Comparison of ENCODE assay signal across 1 cellular context in genomic region chr16:69339289-69340094, GRCh38.
TF ChIP-seq lines count a peak whose summit lies in the region.

Gene COG8, minus strand, starts transcription at chr16:69339564. Its CDS starts 12 bp downstream, at chr16:69339552.
Gene NIP7, plus strand, starts transcription at chr16:69339772. Its CDS starts 58 bp downstream, at chr16:69339830.

TF ChIP-seq in HepG2, 621 proteins besides CTCF, POLR2A, EP300 and RAD21 (continued from another document and continues in another):
- TF ChIP-seq KIAA2018 (CRISPR knock-in tag; IDR thresholded peaks at IDR 0.05; ENCODE audit: borderline replicate concordance): no peak; the same call in 1 of the 2 replicates
- TF ChIP-seq ZNF619 (CRISPR knock-in tag; IDR thresholded peaks at IDR 0.05): peak; percentile 66; the same call in 1 of the 2 replicates
- peak; percentile 94 for TF ChIP-seq ZFY (CRISPR knock-in tag; IDR thresholded peaks at IDR 0.05)
- TF ChIP-seq SNRNP70 (IDR thresholded peaks at IDR 0.05; ENCODE audit: low read depth, low read length): no peak
- TF ChIP-seq ZBTB3 (CRISPR knock-in tag; IDR thresholded peaks at IDR 0.05; ENCODE audit: borderline replicate concordance, low read depth): no peak
- TF ChIP-seq EZH2 (conservative IDR thresholded peaks at IDR 0.05; ENCODE audit: low read depth, low read length): no peak
- TF ChIP-seq ZNF501 (CRISPR knock-in tag; IDR thresholded peaks at IDR 0.05): peak; percentile 94
- peak; percentile 65; the same call in 1 of the 2 replicates for TF ChIP-seq SRF (IDR thresholded peaks at IDR 0.05; ENCODE audit: low read depth, low read length)
- peak; percentile 81 for TF ChIP-seq ZNF264 (CRISPR knock-in tag; IDR thresholded peaks at IDR 0.05)
- no peak for TF ChIP-seq CBX2 (IDR thresholded peaks at IDR 0.05; ENCODE audit: low read depth, low read length)
- TF ChIP-seq CBX2 (CRISPR knock-in tag; IDR thresholded peaks at IDR 0.05; ENCODE audit: low read depth): no peak
- peak; percentile 51; the same call in 1 of the 2 replicates for TF ChIP-seq IRF9 (CRISPR knock-in tag; IDR thresholded peaks at IDR 0.05; ENCODE audit: borderline replicate concordance)
- 0 out of 2 replicates have a peak, but pooled peaks have one; percentile 63 for TF ChIP-seq ZNF576 (CRISPR knock-in tag; IDR thresholded peaks at IDR 0.05)
- no peak for TF ChIP-seq MAFK (conservative IDR thresholded peaks at IDR 0.05 in 1 of 2, IDR thresholded peaks at IDR 0.05 in 1 of 2; ENCODE audit: low read length in 2 of 2)
- TF ChIP-seq AHR (CRISPR knock-in tag; IDR thresholded peaks at IDR 0.05): no peak; the same call in 1 of the 2 replicates
- peak; percentile 27 for TF ChIP-seq ZNF550 (CRISPR knock-in tag; IDR thresholded peaks at IDR 0.05; ENCODE audit: borderline replicate concordance)
- peak; percentile 87; the same call in 1 of the 2 replicates for TF ChIP-seq ZNF710 (CRISPR knock-in tag; IDR thresholded peaks at IDR 0.05; ENCODE audit: borderline replicate concordance)
- TF ChIP-seq ZNF33A (CRISPR knock-in tag; IDR thresholded peaks at IDR 0.05; ENCODE audit: borderline replicate concordance): peak; percentile 95; the same call in 1 of the 2 replicates
- TF ChIP-seq ZNF713 (CRISPR knock-in tag; IDR thresholded peaks at IDR 0.05): no peak
- 0 out of 2 replicates have a peak, but pooled peaks have one; percentile 20 for TF ChIP-seq ZNF616 (CRISPR knock-in tag; IDR thresholded peaks at IDR 0.05; ENCODE audit: low read depth)
- peak; percentile 97 for TF ChIP-seq YY1 (IDR thresholded peaks at IDR 0.05; ENCODE audit: insufficient read depth, insufficient replicate concordance, low read depth, low read length)
- TF ChIP-seq ASH2L (IDR thresholded peaks at IDR 0.05; ENCODE audit: insufficient read length, low read depth, low read length): peak; percentile 98
- TF ChIP-seq LRRFIP1 (CRISPR knock-in tag; conservative IDR thresholded peaks at IDR 0.05): no peak
- TF ChIP-seq SIX4 (CRISPR knock-in tag; IDR thresholded peaks at IDR 0.05): peak; percentile 50
- TF ChIP-seq SMAD9 (CRISPR knock-in tag; IDR thresholded peaks at IDR 0.05): no peak
- no peak for TF ChIP-seq ZFP36L2 (CRISPR knock-in tag; IDR thresholded peaks at IDR 0.05)
- no peak for TF ChIP-seq ZNF292 (CRISPR knock-in tag; IDR thresholded peaks at IDR 0.05; ENCODE audit: borderline replicate concordance, low read depth)
- TF ChIP-seq ZNF431 (CRISPR knock-in tag; IDR thresholded peaks at IDR 0.05; ENCODE audit: borderline replicate concordance, low read depth): peak; percentile 38; the same call in 1 of the 2 replicates
- TF ChIP-seq TEF (CRISPR knock-in tag; IDR thresholded peaks at IDR 0.05): peak; percentile 84
- no peak for TF ChIP-seq HNRNPH1 (optimal IDR thresholded peaks at IDR 0.05; ENCODE audit: low read depth, low read length)
- TF ChIP-seq CEBPZ (IDR thresholded peaks at IDR 0.05; ENCODE audit: low read length): no peak
- 0 out of 2 replicates have a peak, but pooled peaks have one; percentile 28 for TF ChIP-seq FOXP1 (IDR thresholded peaks at IDR 0.05)
- TF ChIP-seq FOXP1 (CRISPR knock-in tag; IDR thresholded peaks at IDR 0.05): peak; percentile 58
- no peak for TF ChIP-seq ZBTB7A (CRISPR knock-in tag; IDR thresholded peaks at IDR 0.05)
- TF ChIP-seq TFE3 (CRISPR knock-in tag; IDR thresholded peaks at IDR 0.05): peak; percentile 78
- peak; percentile 77 for TF ChIP-seq SIN3A (IDR thresholded peaks at IDR 0.05; ENCODE audit: borderline replicate concordance, low read depth, low read length)
- peak; percentile 84 for TF ChIP-seq ZNF337 (CRISPR knock-in tag; IDR thresholded peaks at IDR 0.05; ENCODE audit: borderline replicate concordance, low read depth)
- peak; percentile 98 for TF ChIP-seq ERF (CRISPR knock-in tag; IDR thresholded peaks at IDR 0.05)
- TF ChIP-seq GZF1 (CRISPR knock-in tag; IDR thresholded peaks at IDR 0.05): peak; percentile 48; the same call in 1 of the 2 replicates
- TF ChIP-seq ZNF878 (CRISPR knock-in tag; IDR thresholded peaks at IDR 0.05): peak; percentile 90
- TF ChIP-seq ZNF790 (CRISPR knock-in tag; IDR thresholded peaks at IDR 0.05; ENCODE audit: borderline replicate concordance): no peak
- TF ChIP-seq TEAD2 (CRISPR knock-in tag; IDR thresholded peaks at IDR 0.05): 0 out of 2 replicates have a peak, but pooled peaks have one; percentile 16
